ENCODE assay signal across 8 cellular contexts in genomic region chr16:48526058-48526957, GRCh38.
DNase-seq lines count a peak whose midpoint lies in the region; ATAC-seq, FAIRE-seq and TF ChIP-seq lines count a peak whose summit lies in the region.

No MANE protein-coding gene starts in this region.

- H3K9me3 ChIP-seq in HepG2 (ENCODE audit: low read length) = no peaks in the 10 kb centered on the region

- peak; percentile 93 for TF ChIP-seq RAD21 in HepG2 (CRISPR knock-in tag; IDR thresholded peaks at IDR 0.05)

- peak overlapping the region; percentile 91 for H3K4me2 ChIP-seq in HepG2 (ENCODE audit: low read depth, low read length)

- H3K9ac ChIP-seq in HepG2 (ENCODE audit: insufficient read depth, low read depth, low read length) = peak overlapping the region; percentile 52

- in situ Hi-C loops in HepG2 (cut with HindIII; ENCODE audit: extremely low pct_ligation_motif_present, low pct_unique_long_range_greater_than_20kb) = loop anchor here (5.0 kb wide), 1 partner anchor 169 kb away; no protein-coding TSS in a partner anchor

- no peaks in the 10 kb centered on the region for H4K20me1 ChIP-seq in HepG2 (ENCODE audit: insufficient read depth, low read length)

- TF ChIP-seq EP300 in HepG2 (IDR thresholded peaks at IDR 0.05; ENCODE audit: low read depth in 2 of 2, low read length in 2 of 2) (peak in 1 of 2 experiments; percentile 73; a peak in 1 of 4 replicates), HepG2 (CRISPR knock-in tag; IDR thresholded peaks at IDR 0.05; ENCODE audit: borderline replicate concordance) (no peak)

- peak; percentile 88 for FAIRE-seq in HepG2 (lab: Jason Lieb, UNC)

- no peak overlapping the region for H2AFZ ChIP-seq in HepG2 (ENCODE audit: low read length)

- H3K36me3 ChIP-seq in HepG2 (replicated peaks in 1 of 2; ENCODE audit: control insufficient read depth in 1 of 2, insufficient read depth in 2 of 2, low read length in 2 of 2) = no peaks in the 10 kb centered on the region

- H3K27me3 Mint-ChIP-seq in activated CD4-positive, alpha-beta T cell treated with anti-CD3 and anti-CD28 coated beads, Interleukin-2, amount 10 ng/mL, durations not matched to agents 24 days and 14 days = no peaks in the 10 kb centered on the region

- peaks cover 9% of the 10 kb centered on the region for H3K9me3 Mint-ChIP-seq in activated CD4-positive, alpha-beta T cell treated with anti-CD3 and anti-CD28 coated beads, Interleukin-2, amount 10 ng/mL, durations not matched to agents 24 days and 14 days

- H3K4me3 Mint-ChIP-seq in activated CD4-positive, alpha-beta T cell treated with anti-CD3 and anti-CD28 coated beads, Interleukin-2, amount 10 ng/mL, durations not matched to agents 24 days and 14 days = no peak overlapping the region

- ATAC-seq in HepG2 (peak; percentile 88), GM18909 (IDR thresholded peaks at IDR 0.05; ENCODE audit: poor library complexity, unreplicated experiment) (no peak), GM19395 (IDR thresholded peaks at IDR 0.05; ENCODE audit: unreplicated experiment) (no peak)

- under 1% methylated on average over 12 of the region's 12 CpGs for whole genome bisulfite sequencing in HepG2 (ENCODE audit: low lambda C conversion rate)

- H3K27ac Mint-ChIP-seq in activated CD4-positive, alpha-beta T cell treated with anti-CD3 and anti-CD28 coated beads, Interleukin-2, amount 10 ng/mL, durations not matched to agents 24 days and 14 days = no peak overlapping the region

- TF ChIP-seq CTCF in HepG2 (CRISPR knock-in tag; IDR thresholded peaks at IDR 0.05) = peak; percentile 98

- TF ChIP-seq POLR2A in HepG2 (IDR thresholded peaks at IDR 0.05; ENCODE audit: insufficient read depth in 1 of 2, low read depth in 2 of 2, low read length in 2 of 2) = no peak; a peak in 1 of 4 replicates

- no peaks in the 10 kb centered on the region for H3K36me3 Mint-ChIP-seq in activated CD4-positive, alpha-beta T cell treated with anti-CD3 and anti-CD28 coated beads, Interleukin-2, amount 10 ng/mL, durations not matched to agents 24 days and 14 days (ENCODE audit: low read depth)

- no TSS peak for BruUV-seq in HepG2 (replicated peaks; lab: Mats Ljungman, UMichigan)

- DNase-seq in stimulated activated naive CD4-positive, alpha-beta T cell treated with Interleukin-2 at 50 U/mL for 16 hours (lab: John Stamatoyannopoulos, UW) = peak; percentile 7
- DNase-seq in stimulated activated naive CD4-positive, alpha-beta T cell (lab: John Stamatoyannopoulos, UW) = no peak
- DNase-seq in HPDE6-E6E7 (ENCODE audit: extremely low spot score) = peak; percentile 95
- DNase-seq in activated CD4-positive, alpha-beta T cell treated with anti-CD3 and anti-CD28 coated beads, Interleukin-2, amount 10 ng/mL, durations not matched to agents 24 days and 14 days = peak; percentile 72
- peak; percentile 85 for DNase-seq in HepG2 (ENCODE audit: low spot score)
- no peak for DNase-seq in cerebellum (ENCODE audit: low spot score)

- peak overlapping the region; percentile 47 to 68 (median 52) for H3K4me3 ChIP-seq in HepG2 (replicated peaks in 1 of 3; ENCODE audit: insufficient read depth in 1 of 3, low read depth in 2 of 3, low read length in 3 of 3)

- peak overlapping the region; percentile 52 for H3K27ac ChIP-seq in HepG2 (ENCODE audit: extremely low read length, insufficient read depth, low read length)

- peaks cover 2% of the 10 kb centered on the region for H3K4me1 Mint-ChIP-seq in activated CD4-positive, alpha-beta T cell treated with anti-CD3 and anti-CD28 coated beads, Interleukin-2, amount 10 ng/mL, durations not matched to agents 24 days and 14 days

- H3K4me1 ChIP-seq in HepG2 (ENCODE audit: insufficient read depth, low read length) = peaks cover 61% of the 10 kb centered on the region

- H3K27me3 ChIP-seq in HepG2 (ENCODE audit: control insufficient read depth in 1 of 2, insufficient read depth in 2 of 2, low read length in 2 of 2) = no peaks in the 10 kb centered on the region; a peak in 1 of 5 replicates

- intact Hi-C loops in activated CD4-positive, alpha-beta T cell treated with anti-CD3 and anti-CD28 coated beads, Interleukin-2, amount 10 ng/mL, durations not matched to agents 24 days and 14 days (cut with micrococcal nuclease) = no loop called here
- intact Hi-C loops in HepG2 (cut with micrococcal nuclease; ENCODE audit: unreplicated experiment) = loop anchor here (1.0 to 5.0 kb wide), 5 partner anchors 84 to 294 kb away; no protein-coding TSS in a partner anchor

- POLR2A ChIA-PET in HepG2 (lab: Yijun Ruan, JAX) = interaction anchor here (0.6 to 3.3 kb wide), 10 partner anchors 97 to 291 kb away, joined by 3 to 16 read pairs (median 4); partner anchors contain the start of gene SIAH1

- no peaks in the 10 kb centered on the region for H3K79me2 ChIP-seq in HepG2 (ENCODE audit: insufficient read depth, low read length)

- CTCF ChIA-PET in HepG2 (lab: Yijun Ruan, JAX; ENCODE audit: low intra/inter-chr PET ratio, low total read pairs) = interaction anchor here (1.1 to 3.6 kb wide), 2 partner anchors 173 to 295 kb away, joined by 3 to 38 read pairs; no protein-coding TSS in a partner anchor

TF ChIP-seq in HepG2, 621 proteins besides CTCF, POLR2A, EP300 and RAD21 (continues in another document):
- TF ChIP-seq ZNF609 (CRISPR knock-in tag; IDR thresholded peaks at IDR 0.05; ENCODE audit: borderline replicate concordance) (peak; percentile 64), ZFAT (CRISPR knock-in tag; conservative IDR thresholded peaks at IDR 0.05) (no peak), ZNF451 (CRISPR knock-in tag; IDR thresholded peaks at IDR 0.05) (0 out of 2 replicates have a peak, but pooled peaks have one; percentile 13), NFKBIZ (CRISPR knock-in tag; IDR thresholded peaks at IDR 0.05) (peak; percentile 40; the same call in 1 of the 2 replicates), ZBTB25 (CRISPR knock-in tag; IDR thresholded peaks at IDR 0.05) (no peak; the same call in 1 of the 2 replicates), BRD4 (CRISPR knock-in tag; IDR thresholded peaks at IDR 0.05) (peak; percentile 36; the same call in 1 of the 2 replicates), ATF7 (IDR thresholded peaks at IDR 0.05) (no peak), ATF7 (CRISPR knock-in tag; IDR thresholded peaks at IDR 0.05) (peak; percentile 33; the same call in 1 of the 2 replicates), ZSCAN22 (CRISPR knock-in tag; IDR thresholded peaks at IDR 0.05) (peak; percentile 81; the same call in 1 of the 2 replicates), ZNF776 (CRISPR knock-in tag; IDR thresholded peaks at IDR 0.05) (no peak), ZFP41 (CRISPR knock-in tag; IDR thresholded peaks at IDR 0.05; ENCODE audit: borderline replicate concordance) (0 out of 2 replicates have a peak, but pooled peaks have one; percentile 42), SAFB2 (CRISPR knock-in tag; IDR thresholded peaks at IDR 0.05; ENCODE audit: borderline replicate concordance, low read depth) (peak; percentile 50; the same call in 1 of the 2 replicates), ZNF484 (CRISPR knock-in tag; IDR thresholded peaks at IDR 0.05; ENCODE audit: borderline replicate concordance, low read depth) (no peak), ZNF33B (CRISPR knock-in tag; IDR thresholded peaks at IDR 0.05) (0 out of 2 replicates have a peak, but pooled peaks have one; percentile 32), TEF (CRISPR knock-in tag; IDR thresholded peaks at IDR 0.05) (no peak)

Comparison
In these comparisons a context has a peak if more than half of its experiments do, and no peak if none do; other contexts are left out.
1. DNase-seq: peak in stimulated activated naive CD4-positive, alpha-beta T cell treated with Interleukin-2 at 50 U/mL for 16 hours (single experiment), HPDE6-E6E7 (single experiment), activated CD4-positive, alpha-beta T cell treated with anti-CD3 and anti-CD28 coated beads, Interleukin-2, amount 10 ng/mL, durations not matched to agents 24 days and 14 days (single experiment) and HepG2 (single experiment); none in stimulated activated naive CD4-positive, alpha-beta T cell (0 of 6) and cerebellum (single experiment).